1 cellular context compared by ENCODE assay signal in genomic region chr22:49960159-49960966, GRCh38.
TF ChIP-seq lines count a peak whose summit lies in the region.

Gene PIM3 (plus strand): TSS chr22:49960772. CDS start chr22:49960948, 176 bp downstream.

TF ChIP-seq in K562, 482 proteins besides CTCF, POLR2A, EP300 and RAD21 (continued from another document and continues in another):
- TF ChIP-seq, protein P1, sequence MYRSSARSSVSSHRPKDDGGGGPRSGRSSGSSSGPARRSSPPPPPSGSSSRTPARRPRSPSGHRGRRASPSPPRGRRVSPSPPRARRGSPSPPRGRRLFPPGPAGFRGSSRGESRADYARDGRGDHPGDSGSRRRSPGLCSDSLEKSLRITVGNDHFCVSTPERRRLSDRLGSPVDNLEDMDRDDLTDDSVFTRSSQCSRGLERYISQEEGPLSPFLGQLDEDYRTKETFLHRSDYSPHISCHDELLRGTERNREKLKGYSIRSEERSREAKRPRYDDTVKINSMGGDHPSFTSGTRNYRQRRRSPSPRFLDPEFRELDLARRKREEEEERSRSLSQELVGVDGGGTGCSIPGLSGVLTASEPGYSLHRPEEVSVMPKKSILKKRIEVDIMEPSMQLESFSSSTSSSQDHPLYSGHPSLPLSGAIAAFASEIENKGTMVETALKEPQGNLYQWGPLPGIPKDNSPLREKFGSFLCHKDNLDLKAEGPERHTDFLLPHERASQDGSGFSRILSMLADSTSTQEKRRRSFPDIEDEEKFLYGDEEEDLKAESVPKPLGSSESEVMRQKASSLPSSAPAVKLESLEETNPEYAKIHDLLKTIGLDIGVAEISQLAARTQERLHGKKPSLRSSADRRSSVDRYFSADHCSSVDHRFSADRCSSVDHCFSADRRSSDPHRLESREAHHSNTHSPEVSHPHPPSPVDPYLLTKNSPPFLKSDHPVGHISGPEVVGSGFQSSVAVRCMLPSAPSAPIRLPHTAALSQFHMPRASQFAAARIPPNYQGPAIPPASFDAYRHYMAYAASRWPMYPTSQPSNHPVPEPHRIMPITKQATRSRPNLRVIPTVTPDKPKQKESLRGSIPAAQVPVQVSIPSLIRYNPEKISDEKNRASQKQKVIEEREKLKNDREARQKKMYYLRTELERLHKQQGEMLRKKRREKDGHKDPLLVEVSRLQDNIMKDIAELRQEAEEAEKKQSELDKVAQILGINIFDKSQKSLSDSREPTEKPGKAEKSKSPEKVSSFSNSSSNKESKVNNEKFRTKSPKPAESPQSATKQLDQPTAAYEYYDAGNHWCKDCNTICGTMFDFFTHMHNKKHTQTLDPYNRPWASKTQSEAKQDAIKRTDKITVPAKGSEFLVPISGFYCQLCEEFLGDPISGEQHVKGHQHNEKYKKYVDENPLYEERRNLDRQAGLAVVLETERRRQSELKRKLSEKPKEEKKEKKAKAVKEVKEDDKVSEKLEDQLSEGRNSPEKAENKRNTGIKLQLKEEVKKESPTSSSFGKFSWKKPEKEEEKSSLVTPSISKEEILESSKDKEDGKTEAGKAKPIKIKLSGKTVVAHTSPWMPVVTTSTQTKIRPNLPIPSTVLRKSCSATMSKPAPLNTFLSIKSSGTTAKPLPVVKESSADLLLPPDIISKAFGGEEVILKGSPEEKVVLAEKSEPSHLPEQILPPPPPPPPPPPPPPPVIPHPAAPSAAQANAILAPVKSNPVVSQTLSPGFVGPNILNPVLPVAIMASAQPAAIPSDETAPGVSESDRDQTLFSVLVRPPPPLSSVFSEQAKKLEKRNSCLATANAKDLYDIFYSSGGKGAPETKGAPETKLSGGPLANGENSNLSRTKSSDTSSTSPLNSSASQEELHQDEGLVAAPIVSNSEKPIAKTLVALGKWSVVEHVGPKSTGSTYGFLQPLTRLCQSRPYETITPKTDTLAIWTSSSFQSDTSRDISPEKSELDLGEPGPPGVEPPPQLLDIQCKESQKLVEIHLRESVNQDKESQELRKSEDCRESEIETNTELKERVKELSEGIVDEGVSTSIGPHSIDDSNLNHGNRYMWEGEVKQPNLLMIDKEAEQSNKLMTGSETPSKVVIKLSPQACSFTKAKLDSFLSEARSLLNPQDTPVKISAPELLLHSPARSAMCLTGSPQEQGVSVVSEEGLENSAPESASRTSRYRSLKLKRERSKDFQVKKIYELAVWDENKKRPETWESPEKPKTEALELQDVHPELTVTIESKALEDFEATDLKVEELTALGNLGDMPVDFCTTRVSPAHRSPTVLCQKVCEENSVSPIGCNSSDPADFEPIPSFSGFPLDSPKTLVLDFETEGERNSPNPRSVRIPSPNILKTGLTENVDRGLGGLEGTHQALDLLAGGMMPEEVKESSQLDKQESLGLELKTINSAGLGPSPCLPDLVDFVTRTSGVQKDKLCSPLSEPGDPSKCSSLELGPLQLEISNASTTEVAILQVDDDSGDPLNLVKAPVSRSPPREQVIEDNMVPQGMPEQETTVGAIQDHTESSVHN (IDR thresholded peaks at IDR 0.05; ENCODE audit: borderline replicate concordance in 1 of 2, low read depth in 1 of 2): no peak
- TF ChIP-seq NR1H2 (CRISPR knock-in tag; IDR thresholded peaks at IDR 0.05): no peak
- TF ChIP-seq ZNF449 (CRISPR knock-in tag; IDR thresholded peaks at IDR 0.05): no peak
- TF ChIP-seq RFX7 (CRISPR knock-in tag; IDR thresholded peaks at IDR 0.05): no peak
- TF ChIP-seq E2F3 (CRISPR knock-in tag; IDR thresholded peaks at IDR 0.05): no peak
- TF ChIP-seq CHD7 (IDR thresholded peaks at IDR 0.05; ENCODE audit: low read depth, low read length): no peak
- TF ChIP-seq SETDB1 (IDR thresholded peaks at IDR 0.05; ENCODE audit: low read length): no peak
- TF ChIP-seq SRSF9 (IDR thresholded peaks at IDR 0.05; ENCODE audit: borderline replicate concordance, low read depth, low read length): no peak
- TF ChIP-seq ZNF133 (CRISPR knock-in tag; IDR thresholded peaks at IDR 0.05): no peak
- no peak for TF ChIP-seq ZFP30 (CRISPR knock-in tag; IDR thresholded peaks at IDR 0.05; ENCODE audit: borderline replicate concordance)
- TF ChIP-seq ZNF197 (CRISPR knock-in tag; IDR thresholded peaks at IDR 0.05; ENCODE audit: low read depth): no peak
- TF ChIP-seq MCM3 (IDR thresholded peaks at IDR 0.05): no peak
- TF ChIP-seq, protein P2, sequence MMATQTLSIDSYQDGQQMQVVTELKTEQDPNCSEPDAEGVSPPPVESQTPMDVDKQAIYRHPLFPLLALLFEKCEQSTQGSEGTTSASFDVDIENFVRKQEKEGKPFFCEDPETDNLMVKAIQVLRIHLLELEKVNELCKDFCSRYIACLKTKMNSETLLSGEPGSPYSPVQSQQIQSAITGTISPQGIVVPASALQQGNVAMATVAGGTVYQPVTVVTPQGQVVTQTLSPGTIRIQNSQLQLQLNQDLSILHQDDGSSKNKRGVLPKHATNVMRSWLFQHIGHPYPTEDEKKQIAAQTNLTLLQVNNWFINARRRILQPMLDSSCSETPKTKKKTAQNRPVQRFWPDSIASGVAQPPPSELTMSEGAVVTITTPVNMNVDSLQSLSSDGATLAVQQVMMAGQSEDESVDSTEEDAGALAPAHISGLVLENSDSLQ (IDR thresholded peaks at IDR 0.05): no peak
- no peak for TF ChIP-seq MEF2D (tag; conservative IDR thresholded peaks at IDR 0.05; ENCODE audit: low read depth)
- TF ChIP-seq, protein P3, sequence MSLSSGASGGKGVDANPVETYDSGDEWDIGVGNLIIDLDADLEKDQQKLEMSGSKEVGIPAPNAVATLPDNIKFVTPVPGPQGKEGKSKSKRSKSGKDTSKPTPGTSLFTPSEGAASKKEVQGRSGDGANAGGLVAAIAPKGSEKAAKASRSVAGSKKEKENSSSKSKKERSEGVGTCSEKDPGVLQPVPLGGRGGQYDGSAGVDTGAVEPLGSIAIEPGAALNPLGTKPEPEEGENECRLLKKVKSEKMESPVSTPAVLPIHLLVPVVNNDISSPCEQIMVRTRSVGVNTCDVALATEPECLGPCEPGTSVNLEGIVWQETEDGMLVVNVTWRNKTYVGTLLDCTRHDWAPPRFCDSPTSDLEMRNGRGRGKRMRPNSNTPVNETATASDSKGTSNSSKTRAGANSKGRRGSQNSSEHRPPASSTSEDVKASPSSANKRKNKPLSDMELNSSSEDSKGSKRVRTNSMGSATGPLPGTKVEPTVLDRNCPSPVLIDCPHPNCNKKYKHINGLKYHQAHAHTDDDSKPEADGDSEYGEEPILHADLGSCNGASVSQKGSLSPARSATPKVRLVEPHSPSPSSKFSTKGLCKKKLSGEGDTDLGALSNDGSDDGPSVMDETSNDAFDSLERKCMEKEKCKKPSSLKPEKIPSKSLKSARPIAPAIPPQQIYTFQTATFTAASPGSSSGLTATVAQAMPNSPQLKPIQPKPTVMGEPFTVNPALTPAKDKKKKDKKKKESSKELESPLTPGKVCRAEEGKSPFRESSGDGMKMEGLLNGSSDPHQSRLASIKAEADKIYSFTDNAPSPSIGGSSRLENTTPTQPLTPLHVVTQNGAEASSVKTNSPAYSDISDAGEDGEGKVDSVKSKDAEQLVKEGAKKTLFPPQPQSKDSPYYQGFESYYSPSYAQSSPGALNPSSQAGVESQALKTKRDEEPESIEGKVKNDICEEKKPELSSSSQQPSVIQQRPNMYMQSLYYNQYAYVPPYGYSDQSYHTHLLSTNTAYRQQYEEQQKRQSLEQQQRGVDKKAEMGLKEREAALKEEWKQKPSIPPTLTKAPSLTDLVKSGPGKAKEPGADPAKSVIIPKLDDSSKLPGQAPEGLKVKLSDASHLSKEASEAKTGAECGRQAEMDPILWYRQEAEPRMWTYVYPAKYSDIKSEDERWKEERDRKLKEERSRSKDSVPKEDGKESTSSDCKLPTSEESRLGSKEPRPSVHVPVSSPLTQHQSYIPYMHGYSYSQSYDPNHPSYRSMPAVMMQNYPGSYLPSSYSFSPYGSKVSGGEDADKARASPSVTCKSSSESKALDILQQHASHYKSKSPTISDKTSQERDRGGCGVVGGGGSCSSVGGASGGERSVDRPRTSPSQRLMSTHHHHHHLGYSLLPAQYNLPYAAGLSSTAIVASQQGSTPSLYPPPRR (CRISPR knock-in tag; IDR thresholded peaks at IDR 0.05; ENCODE audit: borderline replicate concordance): no peak
- no peak for TF ChIP-seq PHF20 (IDR thresholded peaks at IDR 0.05; ENCODE audit: partially characterized antibody)
- TF ChIP-seq HIVEP1 (CRISPR knock-in tag; IDR thresholded peaks at IDR 0.05): no peak
- no peak for TF ChIP-seq OTX1 (CRISPR knock-in tag; IDR thresholded peaks at IDR 0.05)
- TF ChIP-seq CCNT2 (IDR thresholded peaks at IDR 0.05; ENCODE audit: borderline replicate concordance, extremely low read depth, insufficient read length, low read depth, low read length): peak; percentile 65
- TF ChIP-seq HEY1 (CRISPR knock-in tag; IDR thresholded peaks at IDR 0.05; ENCODE audit: borderline replicate concordance): no peak
- no peak for TF ChIP-seq BRF1 (IDR thresholded peaks at IDR 0.05; ENCODE audit: borderline replicate concordance, extremely low read depth, insufficient read length)
- TF ChIP-seq ZNF766 (CRISPR knock-in tag; conservative IDR thresholded peaks at IDR 0.05): 0 out of 2 replicates have a peak, but pooled peaks have one; percentile 52
